In the genomic region with DNA sequence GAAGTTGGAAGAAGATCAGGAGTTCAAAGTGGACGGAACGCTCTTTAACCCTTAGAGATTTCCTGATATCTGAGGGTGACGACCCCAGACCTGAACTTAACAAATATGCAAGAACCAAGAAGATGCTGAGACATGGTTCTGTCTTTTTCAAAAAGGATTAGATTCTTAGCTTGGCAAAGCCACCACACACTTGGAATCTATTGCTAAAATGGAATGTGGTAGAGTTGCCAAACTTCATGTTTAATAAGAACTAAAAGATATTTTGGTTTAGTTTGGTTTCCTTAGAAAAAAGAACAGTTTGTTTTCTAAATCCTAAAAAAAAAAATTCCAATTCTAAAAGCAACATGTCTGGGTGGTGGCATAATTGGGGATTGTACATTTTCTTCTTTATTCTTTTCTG, we compare ENCODE assay signal across 35 cellular contexts. TPM values are rescaled to one million over a fixed set of nuclear protein-coding genes. Genes with fewer than 3 reads are reported as not detected.
DNase-seq lines count a peak whose midpoint lies in the region; ATAC-seq, FAIRE-seq and TF ChIP-seq lines count a peak whose summit lies in the region.
"Had no signal": no experiment of that assay in that cellular context is flagged by ENCODE, and none has a peak within 500 bp of the region (broad histone marks: within the 10 kb centered on the region; RNA-seq: fewer than 3 reads in every experiment).

No MANE protein-coding gene starts in this region.

- no peaks in the 10 kb centered on the region for H3K36me3 ChIP-seq in ascending aorta
- H3K36me3 ChIP-seq in BE2C: peaks cover 44% of the 10 kb centered on the region
- H3K36me3 ChIP-seq: esophagus squamous epithelium, ovary had no signal

- H3K9me3 ChIP-seq in ascending aorta: peaks cover 0 to 10% of the 10 kb centered on the region in 2 donors
- no peaks in the 10 kb centered on the region for H3K9me3 ChIP-seq in BE2C
- H3K9me3 ChIP-seq: ovary had no signal

- TF ChIP-seq CTCF in ascending aorta (IDR thresholded peaks at IDR 0.05) (no peak), fibroblast of pulmonary artery (IDR thresholded peaks at IDR 0.05; ENCODE audit: low read length, missing control alignments) (no peak), BE2C (IDR thresholded peaks at IDR 0.05; ENCODE audit: low read depth, low read length) (no peak)

- FAIRE-seq in A204.1 (lab: Jason Lieb, UNC): peak; percentile 9
- FAIRE-seq: astrocyte, endometrium, GM12892 had no signal

- no peak for DNase-seq in ascending aorta (ENCODE audit: low spot score in 2 of 2)
- DNase-seq in fibroblast of pulmonary artery (ENCODE audit: low read depth): peak; percentile 21
- peak; percentile 41 for DNase-seq in superior temporal gyrus (ENCODE audit: extremely low spot score)
- DNase-seq in BE2C: no peak
- no peak for DNase-seq in AML-193 (lab: John Stamatoyannopoulos, UW)
- DNase-seq: 8988T; activated B cell treated with CpG ODN at 0.5 μM for 24 hours; activated CD4-positive, alpha-beta T cell treated with anti-CD3 and anti-CD28 coated beads, Interleukin-2, amount 50 U/mL, for 1 hour; activated gamma-delta T cell treated with Interleukin-2 at 50 U/mL for 16 hours; activated naive CD8-positive, alpha-beta T cell treated with anti-CD3 and anti-CD28 coated beads, Interleukin-2, amount 10 ng/mL, durations not matched to agents 7 days and 5 days; activated T-cell treated with anti-CD3 and anti-CD28 coated beads, Interleukin-2, amount 50 U/mL, for 48 hours; CD8-positive, alpha-beta memory T cell; central memory CD4-positive, alpha-beta T cell; dermis blood vessel endothelial cell; esophagus squamous epithelium; H9; IMR-90; mesenchymal stem cell; NCI-H1417 treated with DMSO at 0.1 percent for 48 hours; NCI-H2081; NCI-H2227 treated with DMSO at 0.1 percent for 48 hours; NCI-H526 treated with DMSO at 0.1 percent for 48 hours; NK-92 treated with Interleukin-12 subunit alpha and Interleukin-12 subunit beta, amount 100 ng/mL, for 24 hours; ovary; PC-3; stimulated activated naive B cell treated with anti-CD40 and anti-IgM and Interleukin-4, amounts not matched to agents 10 μg/mL and 1 μg/mL and 100 μg/mL, for 72 hours had no signal

- H3K27ac ChIP-seq in ascending aorta: peak overlapping the region; percentile 81 to 90
- H3K27ac ChIP-seq: SK-N-MC had no signal

- H3K4me1 ChIP-seq in ascending aorta (peaks cover 3 to 14% of the 10 kb centered on the region in 2 donors), BE2C (no peaks in the 10 kb centered on the region)

- H3K27me3 ChIP-seq in ascending aorta (no peaks in the 10 kb centered on the region), BE2C (no peaks in the 10 kb centered on the region)
- H3K27me3 ChIP-seq: ovary had no signal

- no peak overlapping the region for H3K4me3 ChIP-seq in ascending aorta
- H3K4me3 ChIP-seq in fibroblast of pulmonary artery (replicated peaks; ENCODE audit: low read depth, low read length): no peak overlapping the region
- H3K4me3 ChIP-seq in BE2C (ENCODE audit: low read depth, low read length): no peak overlapping the region
- H3K4me3 ChIP-seq: esophagus squamous epithelium, ovary, SK-N-MC, skin epidermis had no signal

- no peak for ATAC-seq in HG03378 (IDR thresholded peaks at IDR 0.05; ENCODE audit: unreplicated experiment)
- no peak for ATAC-seq in GM18870 (IDR thresholded peaks at IDR 0.05; ENCODE audit: unreplicated experiment)
- ATAC-seq: PC-3; stimulated activated naive B cell treated with anti-CD40 and anti-IgM and Interleukin-4, amounts not matched to agents 10 μg/mL and 1 μg/mL and 100 μg/mL, for 72 hours had no signal

- intact Hi-C loops in ascending aorta (cut with DNase I): loop anchor here (1.0 to 5.0 kb wide), 2 partner anchors 22 to 59 kb away; a partner anchor contains a TSS

RNA-seq across cellular contexts. Expression of a gene that starts 29.5 kb away (rescaled TPM):
- total RNA-seq in ascending aorta: 2.2 TPM
- 47.3 TPM for polyA plus RNA-seq in BE2C (2012; ENCODE audit: insufficient read depth, insufficient read length, low read depth)
- total RNA-seq: CD8-positive, alpha-beta memory T cell; LHCN-M2; PC-3 had no signal
- polyA plus RNA-seq: CD8-positive, alpha-beta memory T cell had no signal

Comparison
In these comparisons a context has a peak if more than half of its experiments do, and no peak if none do; other contexts are left out.
1. DNase-seq: peak in fibroblast of pulmonary artery (single experiment) and superior temporal gyrus (single experiment); none in ascending aorta (0 of 2), BE2C (single experiment) and AML-193 (0 of 2).